In the genomic region with DNA sequence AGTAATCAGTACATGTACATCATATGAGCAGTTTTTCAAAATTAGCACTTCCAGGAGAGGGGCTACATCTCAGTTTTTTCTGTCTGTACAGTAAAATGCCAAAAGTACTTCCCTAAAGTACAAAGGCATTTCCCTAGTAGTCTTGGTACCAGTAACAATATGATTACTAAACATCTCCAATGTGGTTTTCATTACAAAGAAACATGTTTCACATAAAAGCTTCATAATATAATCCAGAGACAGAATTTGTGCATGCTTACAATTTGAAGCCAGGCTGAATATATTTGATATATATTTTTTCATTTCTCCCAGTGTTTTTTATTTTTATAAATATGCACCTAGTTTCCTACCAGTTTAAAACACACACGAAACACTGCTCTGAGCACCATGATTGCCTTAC, we compare ENCODE assay signal across 1 cellular context.
TF ChIP-seq lines count a peak whose summit lies in the region.

No MANE protein-coding gene starts in this region.

TF ChIP-seq in K562, 482 proteins besides CTCF, POLR2A, EP300 and RAD21 (continued from another document):
- TF ChIP-seq, protein P1, sequence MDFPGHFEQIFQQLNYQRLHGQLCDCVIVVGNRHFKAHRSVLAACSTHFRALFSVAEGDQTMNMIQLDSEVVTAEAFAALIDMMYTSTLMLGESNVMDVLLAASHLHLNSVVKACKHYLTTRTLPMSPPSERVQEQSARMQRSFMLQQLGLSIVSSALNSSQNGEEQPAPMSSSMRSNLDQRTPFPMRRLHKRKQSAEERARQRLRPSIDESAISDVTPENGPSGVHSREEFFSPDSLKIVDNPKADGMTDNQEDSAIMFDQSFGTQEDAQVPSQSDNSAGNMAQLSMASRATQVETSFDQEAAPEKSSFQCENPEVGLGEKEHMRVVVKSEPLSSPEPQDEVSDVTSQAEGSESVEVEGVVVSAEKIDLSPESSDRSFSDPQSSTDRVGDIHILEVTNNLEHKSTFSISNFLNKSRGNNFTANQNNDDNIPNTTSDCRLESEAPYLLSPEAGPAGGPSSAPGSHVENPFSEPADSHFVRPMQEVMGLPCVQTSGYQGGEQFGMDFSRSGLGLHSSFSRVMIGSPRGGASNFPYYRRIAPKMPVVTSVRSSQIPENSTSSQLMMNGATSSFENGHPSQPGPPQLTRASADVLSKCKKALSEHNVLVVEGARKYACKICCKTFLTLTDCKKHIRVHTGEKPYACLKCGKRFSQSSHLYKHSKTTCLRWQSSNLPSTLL (IDR thresholded peaks at IDR 0.05), result no peak
- TF ChIP-seq SUPT5H (IDR thresholded peaks at IDR 0.05) (no peak), PHF21A (IDR thresholded peaks at IDR 0.05; ENCODE audit: borderline replicate concordance, low read depth) (no peak)
